8 cellular contexts compared by ENCODE assay signal in genomic region chr11:124762077-124762623, GRCh38. TPM values are rescaled to one million over a fixed set of nuclear protein-coding genes. Genes with fewer than 3 reads are reported as not detected.
A peak's percentile ranks its signal among the peaks of the same experiment; 100 is the strongest.
DNase-seq lines count a peak whose midpoint lies in the region; ATAC-seq and TF ChIP-seq lines count a peak whose summit lies in the region.

Gene ESAM (minus strand): TSS chr11:124762290. CDS start chr11:124762154, 136 bp downstream.

- H3K27me3 ChIP-seq in RWPE2 (ENCODE audit: insufficient read depth, poor library complexity, severe bottlenecking) (peaks cover 27% of the 10 kb centered on the region), adipocyte (replicated peaks; ENCODE audit: control insufficient read depth, insufficient read depth, low read length) (peaks cover 60% of the 10 kb centered on the region), spleen (replicated peaks in 1 of 7) (peaks cover 0 to 55% (median 34%) of the 10 kb centered on the region in 7 donors)

- DNase-seq in NCI-H146 (lab: John Stamatoyannopoulos, UW) (peak; percentile 46), NCI-H146 treated with DMSO at 0.1 percent for 48 hours (lab: John Stamatoyannopoulos, UW; ENCODE audit: unreplicated experiment) (no peak), RWPE2 (ENCODE audit: low spot score) (no peak), adipocyte (ENCODE audit: low read depth) (no peak), spleen (peak; percentile 92)

- no peaks in the 10 kb centered on the region for H3K9me3 ChIP-seq in RWPE2 (ENCODE audit: severe bottlenecking)
- H3K9me3 ChIP-seq in adipocyte (ENCODE audit: control insufficient read depth, low read length): no peaks in the 10 kb centered on the region
- no peaks in the 10 kb centered on the region for H3K9me3 ChIP-seq in spleen

- H3K36me3 ChIP-seq in RWPE2 (ENCODE audit: low read depth) (peaks cover 10% of the 10 kb centered on the region), adipocyte (ENCODE audit: control insufficient read depth, insufficient read depth, low read length, severe bottlenecking) (peaks cover 4% of the 10 kb centered on the region), spleen (peaks cover 0 to 17% (median 4%) of the 10 kb centered on the region in 6 donors)

- intact Hi-C loops in spleen (cut with DNase I; ENCODE audit: low total_unique reads): loop anchor here (5.0 kb wide), 1 partner anchor 90 kb away; the partner anchor contains the start of genes SIAE and SPA17

- TF ChIP-seq POLR2A in spleen (IDR thresholded peaks at IDR 0.05): no peak

- no peak within 1 kb of the TSS for H3K27ac ChIP-seq in RWPE2 (ENCODE audit: poor library complexity, severe bottlenecking)
- H3K27ac ChIP-seq in spleen: peak within 1 kb of the TSS; percentile 46 to 83 (median 73)

- 0 to 1% (median 1%) methylated on average over 14 to 56 of the region's 56 CpGs for WGBS in spleen, 5 donors

- TF ChIP-seq CTCF in RWPE2 (IDR thresholded peaks at IDR 0.05; ENCODE audit: poor library complexity, severe bottlenecking) (no peak), spleen (IDR thresholded peaks at IDR 0.05 in 8 of 11, conservative IDR thresholded peaks at IDR 0.05 in 3 of 11) (no peak)

- ATAC-seq in HG02973 (IDR thresholded peaks at IDR 0.05; ENCODE audit: unreplicated experiment) (peak; percentile 49), RWPE2 (ENCODE audit: low read depth) (peak; percentile 43), GM18858 (IDR thresholded peaks at IDR 0.05; ENCODE audit: unreplicated experiment) (no peak)

- H3K4me3 ChIP-seq in RWPE2 (ENCODE audit: severe bottlenecking) (peak within 1 kb of the TSS; percentile 35), adipocyte (ENCODE audit: low read length) (peak within 1 kb of the TSS; percentile 77), iPS-11a (ENCODE audit: low read depth, low read length) (peak within 1 kb of the TSS; percentile 51), spleen (peak within 1 kb of the TSS; percentile 48 to 81 (median 62))

- H3K9ac ChIP-seq in adipocyte (ENCODE audit: low read length): no peak within 1 kb of the TSS

- peaks cover 9% of the 10 kb centered on the region for H3K4me1 ChIP-seq in RWPE2 (ENCODE audit: insufficient read depth, poor library complexity, severe bottlenecking)
- H3K4me1 ChIP-seq in adipocyte (ENCODE audit: control insufficient read depth, insufficient read depth, low read length): peaks cover 16% of the 10 kb centered on the region
- peaks cover 32 to 69% (median 58%) of the 10 kb centered on the region in 6 donors for H3K4me1 ChIP-seq in spleen

RNA-seq across cellular contexts. Expression of gene ESAM, which starts in this region (rescaled TPM):
- total RNA-seq in spleen: 10 to 100 TPM; 16.2 to 49.2 (median 29.2) TPM
- polyA plus RNA-seq in spleen: 10 to 100 TPM; 14.3 to 30.9 (median 18.0) TPM

Comparison
In these comparisons a context has a peak if more than half of its experiments do, and no peak if none do; other contexts are left out.
1. DNase-seq: peak in NCI-H146 (single experiment) and spleen (single experiment); none in NCI-H146 treated with DMSO at 0.1 percent for 48 hours (single experiment), RWPE2 (single experiment) and adipocyte (single experiment).
2. Peak in every context shown above with its lines, with median percentiles within 50 percentile points of each other: H3K4me3 ChIP-seq.